ENCODE assay signal across 16 cellular contexts in the genomic region with DNA sequence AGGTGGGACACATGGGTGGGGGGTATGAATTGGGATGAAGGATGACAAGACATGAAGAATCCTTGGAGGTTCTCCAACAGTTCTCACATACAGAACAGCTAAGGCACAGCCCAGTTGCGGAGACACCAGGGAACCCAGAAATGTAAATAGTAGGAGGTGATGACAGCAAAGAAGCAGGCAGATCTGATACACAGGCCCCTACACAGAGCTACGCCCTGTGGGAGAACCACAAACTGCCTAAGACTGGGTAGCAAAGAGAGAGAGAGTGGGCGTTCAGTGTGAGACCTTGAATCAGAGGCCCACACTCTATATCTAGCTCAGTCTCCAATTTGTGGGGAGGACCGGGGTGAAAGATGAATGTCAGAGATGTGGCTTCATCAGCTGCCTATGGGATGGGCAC.
DNase-seq lines count a peak whose midpoint lies in the region; ATAC-seq and TF ChIP-seq lines count a peak whose summit lies in the region.
"Had no signal": no experiment of that assay in that cellular context is flagged by ENCODE, and none has a peak within 500 bp of the region (broad histone marks: within the 10 kb centered on the region; RNA-seq: fewer than 3 reads in every experiment).

No MANE protein-coding gene starts in this region.

- no peaks in the 10 kb centered on the region for H3K9me3 Mint-ChIP-seq in stimulated activated naive B cell treated with anti-CD40 and anti-IgM and Interleukin-4, amounts not matched to agents 10 μg/mL and 1 μg/mL and 100 μg/mL, for 72 hours
- H3K9me3 Mint-ChIP-seq: naive thymus-derived CD8-positive, alpha-beta T cell; WTC11 had no signal

- H3K27ac Mint-ChIP-seq in stimulated activated naive B cell treated with anti-CD40 and anti-IgM and Interleukin-4, amounts not matched to agents 10 μg/mL and 1 μg/mL and 100 μg/mL, for 72 hours: no peak overlapping the region
- H3K27ac Mint-ChIP-seq: WTC11 had no signal

- no peaks in the 10 kb centered on the region for H3K36me3 Mint-ChIP-seq in stimulated activated naive B cell treated with anti-CD40 and anti-IgM and Interleukin-4, amounts not matched to agents 10 μg/mL and 1 μg/mL and 100 μg/mL, for 72 hours
- H3K36me3 Mint-ChIP-seq: naive thymus-derived CD8-positive, alpha-beta T cell; WTC11 had no signal

- peaks cover 24 to 56% of the 10 kb centered on the region in 2 donors for H3K4me1 Mint-ChIP-seq in stimulated activated naive B cell treated with anti-CD40 and anti-IgM and Interleukin-4, amounts not matched to agents 10 μg/mL and 1 μg/mL and 100 μg/mL, for 72 hours

- no peak for ATAC-seq in GM18517 (IDR thresholded peaks at IDR 0.05; ENCODE audit: unreplicated experiment)
- ATAC-seq in HG02623 (IDR thresholded peaks at IDR 0.05; ENCODE audit: unreplicated experiment): no peak
- no peak for ATAC-seq in stimulated activated naive B cell treated with anti-CD40 and anti-IgM and Interleukin-4, amounts not matched to agents 10 μg/mL and 1 μg/mL and 100 μg/mL, for 72 hours (replicated peaks)
- ATAC-seq: WTC11 had no signal

- no peak for TF ChIP-seq CTCF in cardiac fibroblast (IDR thresholded peaks at IDR 0.05; ENCODE audit: low read depth, low read length)

- DNase-seq in GM03348 (ENCODE audit: low spot score): peak; percentile 28
- DNase-seq in activated CD4-positive, alpha-beta T cell treated with anti-CD3 and anti-CD28 coated beads, Interleukin-2, amount 50 U/mL, for 48 hours: peak; percentile 50 to 64
- DNase-seq in cardiac fibroblast (ENCODE audit: low read depth in 2 of 2): peak; percentile 38 to 58
- peak; percentile 42 for DNase-seq in stimulated activated CD4-positive, alpha-beta T cell treated with anti-CD3 and anti-CD28 coated beads, Interleukin-2, amount 100 ng/mL, for 4 hours (ENCODE audit: low read depth)
- no peak for DNase-seq in stimulated activated naive B cell treated with anti-CD40 and anti-IgM and Interleukin-4, amounts not matched to agents 10 μg/mL and 1 μg/mL and 100 μg/mL, for 72 hours
- DNase-seq: Caco-2; effector CD4-positive, alpha-beta T cell; H7; naive thymus-derived CD8-positive, alpha-beta T cell; NCI-H146; NCI-H69 had no signal

- H3K4me3 ChIP-seq in cardiac fibroblast (replicated peaks in 1 of 2; ENCODE audit: low read depth in 2 of 2, low read length in 2 of 2): no peak overlapping the region
- H3K4me3 ChIP-seq: ascending aorta, skin epidermis had no signal

- no peak overlapping the region for H3K4me3 Mint-ChIP-seq in stimulated activated naive B cell treated with anti-CD40 and anti-IgM and Interleukin-4, amounts not matched to agents 10 μg/mL and 1 μg/mL and 100 μg/mL, for 72 hours
- H3K4me3 Mint-ChIP-seq: naive thymus-derived CD8-positive, alpha-beta T cell; WTC11 had no signal

- H3K27me3 Mint-ChIP-seq in stimulated activated naive B cell treated with anti-CD40 and anti-IgM and Interleukin-4, amounts not matched to agents 10 μg/mL and 1 μg/mL and 100 μg/mL, for 72 hours: no peaks in the 10 kb centered on the region
